ENCODE assay signal across 8 cellular contexts in genomic region chr5:671459-672328, GRCh38. TPM values are rescaled to one million over a fixed set of nuclear protein-coding genes. Genes with fewer than 3 reads are reported as not detected.
DNase-seq lines count a peak whose midpoint lies in the region; TF ChIP-seq lines count a peak whose summit lies in the region.

No MANE protein-coding gene starts in this region.

- H3K9ac ChIP-seq in HUES48 (ENCODE audit: low read depth, low read length): no peak overlapping the region

- no peaks in the 10 kb centered on the region for H3K79me2 ChIP-seq in OCI-LY7 (ENCODE audit: insufficient read depth, low read depth, low read length)

- BruUV-seq in OCI-LY7 (replicated peaks; lab: Mats Ljungman, UMichigan): no TSS peak

- H2AFZ ChIP-seq in OCI-LY7 (ENCODE audit: low read length): no peak overlapping the region

- 0 out of 2 replicates have a peak, but pooled peaks cover 12% of the 10 kb centered on the region for H3K4me1 ChIP-seq in HUES48 (ENCODE audit: control insufficient read depth, insufficient read depth, low read length)
- no peaks in the 10 kb centered on the region for H3K4me1 ChIP-seq in OCI-LY7 (ENCODE audit: insufficient read depth, low read length, poor library complexity, severe bottlenecking)

- H3K4me1 Mint-ChIP-seq in neural crest cell: peaks cover 8% of the 10 kb centered on the region

- H3K9me2 ChIP-seq in OCI-LY7 (ENCODE audit: insufficient read depth, low read length): no peaks in the 10 kb centered on the region

- no peaks in the 10 kb centered on the region for H3K9me3 ChIP-seq in HUES48 (ENCODE audit: control insufficient read depth, insufficient read depth, low read length)
- no peaks in the 10 kb centered on the region for H3K9me3 ChIP-seq in OCI-LY7 (ENCODE audit: low read length)

- POLR2A ChIA-PET in OCI-LY7 (lab: Charles Lee): interaction anchor here (0.5 kb wide), 1 partner anchor 791 kb away, joined by 4 read pairs; no protein-coding TSS in a partner anchor

- no peak for DNase-seq in AG09309 (ENCODE audit: low read depth)
- peak; percentile 68 for DNase-seq in GM19238 (ENCODE audit: insufficient read length, low spot score)
- DNase-seq in OCI-LY7 (ENCODE audit: low spot score): peak; percentile 49
- peak; percentile 40 to 51 for DNase-seq in activated T-helper 1 cell treated with anti-CD3 and anti-CD28 coated beads, Interleukin-2, amount 50 U/mL, for 16 hours (ENCODE audit: low read depth in 1 of 2, low spot score in 1 of 2)
- peak; percentile 41 for DNase-seq in fibroblast of the aortic adventitia (ENCODE audit: low read depth)
- peak; percentile 78 for DNase-seq in neural crest cell (ENCODE audit: low read depth, low spot score)
- DNase-seq in superior temporal gyrus (ENCODE audit: extremely low spot score): peak; percentile 90

- H3K9me3 Mint-ChIP-seq in neural crest cell: no peaks in the 10 kb centered on the region

- peak; percentile 98 for TF ChIP-seq CTCF in AG09309 (IDR thresholded peaks at IDR 0.05; ENCODE audit: control insufficient read depth, insufficient read depth, low read depth, low read length, missing control alignments)
- TF ChIP-seq CTCF in OCI-LY7 (conservative IDR thresholded peaks at IDR 0.05; ENCODE audit: low read length): peak; percentile 70
- TF ChIP-seq CTCF in fibroblast of the aortic adventitia (IDR thresholded peaks at IDR 0.05; ENCODE audit: insufficient read depth, low read length): peak; percentile 99
- TF ChIP-seq CTCF in neural crest cell (conservative IDR thresholded peaks at IDR 0.05): peak; percentile 87

- no peak overlapping the region for H3K4me2 ChIP-seq in OCI-LY7 (ENCODE audit: low read length)

- H3K4me3 Mint-ChIP-seq in neural crest cell: peak overlapping the region; percentile 38

- intact Hi-C loops in OCI-LY7 (cut with micrococcal nuclease; ENCODE audit: unreplicated experiment): loop anchor here (5.0 kb wide), 1 partner anchor 231 kb away; no protein-coding TSS in a partner anchor

- H3K27me3 ChIP-seq in HUES48 (ENCODE audit: control insufficient read depth, insufficient read depth, low read length): peaks cover 17% of the 10 kb centered on the region; the same call in 1 of the 2 replicates

- H3K36me3 Mint-ChIP-seq in neural crest cell (ENCODE audit: low read depth): peaks cover 5% of the 10 kb centered on the region

- H3K4me3 ChIP-seq in AG09309 (ENCODE audit: control insufficient read depth, low read depth, low read length) (peak overlapping the region; percentile 25), HUES48 (ENCODE audit: low read depth, low read length) (no peak overlapping the region), OCI-LY7 (ENCODE audit: low read depth, low read length, poor library complexity, severe bottlenecking) (no peak overlapping the region), fibroblast of the aortic adventitia (ENCODE audit: low read depth, low read length) (peak overlapping the region; percentile 49)

- H4K20me1 ChIP-seq in OCI-LY7 (ENCODE audit: insufficient read depth, low read length): no peaks in the 10 kb centered on the region

- H3K27me3 Mint-ChIP-seq in neural crest cell (ENCODE audit: low read depth): peaks cover 9% of the 10 kb centered on the region

- no peak overlapping the region for H3K27ac Mint-ChIP-seq in neural crest cell (ENCODE audit: unreplicated experiment)

- H3K36me3 ChIP-seq in HUES48 (ENCODE audit: control insufficient read depth, insufficient read depth, low read length): peaks cover 17% of the 10 kb centered on the region
- peaks cover 3% of the 10 kb centered on the region; the same call in 1 of the 2 replicates for H3K36me3 ChIP-seq in OCI-LY7 (ENCODE audit: insufficient read depth, low read length)

- CTCF ChIA-PET in OCI-LY7 (lab: Charles Lee; ENCODE audit: unreplicated experiment): no interaction called here

- H3K27ac ChIP-seq in HUES48 (ENCODE audit: low read depth, low read length): peak overlapping the region; percentile 36
- no peak overlapping the region for H3K27ac ChIP-seq in OCI-LY7 (ENCODE audit: low read depth, low read length, poor library complexity, severe bottlenecking)

RNA-seq across cellular contexts. Expression of gene TPPP, which starts 21.5 kb away (rescaled TPM):
- not detected in 2 replicates for total RNA-seq in OCI-LY7 (2014; rRNA removed; shearing (Covaris generic))
- not detected in 2 replicates for total RNA-seq in OCI-LY7 (2022)
- not detected in 2 replicates for total RNA-seq in fibroblast of the aortic adventitia (ENCODE audit: low replicate concordance)
- 2.6 and 2.7 TPM in 2 replicates for total RNA-seq in neural crest cell

RNA-seq across cellular contexts. Expression of gene CEP72, which starts 59.6 kb away (rescaled TPM):
- total RNA-seq in OCI-LY7 (2014; rRNA removed; shearing (Covaris generic)): 26.9 and 27.2 TPM in 2 replicates
- total RNA-seq in OCI-LY7 (2022): 41.1 and 42.7 TPM in 2 replicates
- 1.6 and 3.5 TPM in 2 replicates for total RNA-seq in fibroblast of the aortic adventitia (ENCODE audit: low replicate concordance)
- total RNA-seq in neural crest cell: 27.2 and 29.4 TPM in 2 replicates

Comparison
In these comparisons a context has a peak if more than half of its experiments do, and no peak if none do; other contexts are left out.
1. H3K4me3 ChIP-seq: peak in AG09309 (single experiment) and fibroblast of the aortic adventitia (single experiment); none in HUES48 (single experiment) and OCI-LY7 (single experiment).
2. Peak in every context shown above with its lines, with median percentiles within 50 percentile points of each other: CTCF ChIP-seq.